ENCODE assay signal across 14 cellular contexts in the genomic region with DNA sequence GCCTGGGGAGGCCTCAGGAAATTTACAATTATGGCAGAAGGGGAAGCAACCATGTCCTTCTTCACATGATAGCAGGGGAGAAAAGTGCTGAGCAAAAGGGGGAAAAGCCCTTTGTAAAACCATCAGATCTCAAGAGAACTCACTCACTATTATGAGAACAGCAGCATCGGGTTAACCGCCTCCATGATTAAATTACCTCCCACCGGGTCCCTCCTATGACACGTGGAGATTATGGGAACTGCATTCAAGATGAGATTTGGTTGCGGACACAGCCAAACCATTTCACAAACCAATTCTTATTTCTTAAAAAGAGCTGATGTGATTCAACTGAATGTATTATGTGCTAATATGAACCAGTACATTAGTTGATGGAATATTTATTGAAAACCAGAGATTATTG.
"Had no signal": no experiment of that assay in that cellular context is flagged by ENCODE, and none has a peak within 500 bp of the region (broad histone marks: within the 10 kb centered on the region; RNA-seq: fewer than 3 reads in every experiment).

No MANE protein-coding gene starts in this region.

- ATAC-seq: body of pancreas; left colon; stimulated activated naive CD8-positive, alpha-beta T cell treated with anti-CD3 and anti-CD28 coated beads, Interleukin-15, amount 100 ng/mL, for 72 hours had no signal

- H3K4me3 ChIP-seq: body of pancreas, pancreas, thoracic aorta had no signal

- H3K9me3 ChIP-seq: body of pancreas, pancreas, thoracic aorta had no signal

- H3K27ac ChIP-seq: pancreas, thoracic aorta had no signal

- H3K4me3 Mint-ChIP-seq: activated B cell treated with CpG ODN at 0.5 μM for 24 hours; activated naive CD4-positive, alpha-beta T cell treated with anti-CD3 and anti-CD28 coated beads, Interleukin-2, amount 50 U/mL, for 24 hours; nephron; stimulated activated naive CD8-positive, alpha-beta T cell treated with anti-CD3 and anti-CD28 coated beads, Interleukin-15, amount 100 ng/mL, for 72 hours; T-helper 1 cell treated with Interleukin-12 subunit alpha and Interleukin-12 subunit beta and Interleukin-4 antibody, amounts not matched to agents 30 μg/mL and 1 μg/mL, for 36 hours had no signal

- H3K27me3 ChIP-seq: body of pancreas, pancreas had no signal

- DNase-seq: activated B cell treated with CpG ODN at 0.5 μM for 24 hours; activated CD4-positive, alpha-beta T cell treated with anti-CD3 and anti-CD28 coated beads, Interleukin-2, amount 50 U/mL, for 1 hour; body of pancreas; central memory CD4-positive, alpha-beta T cell; hypothalamus; left colon; mammary epithelial cell; pancreas; stimulated activated CD4-positive, alpha-beta T cell treated with anti-CD3 and anti-CD28 coated beads, Interleukin-4, amount 100 ng/mL, for 24 hours; stimulated activated naive CD8-positive, alpha-beta T cell treated with anti-CD3 and anti-CD28 coated beads, Interleukin-15, amount 100 ng/mL, for 72 hours had no signal

- H3K36me3 Mint-ChIP-seq: activated naive CD4-positive, alpha-beta T cell treated with anti-CD3 and anti-CD28 coated beads, Interleukin-2, amount 50 U/mL, for 24 hours had no signal

- H3K9me3 Mint-ChIP-seq: activated naive CD4-positive, alpha-beta T cell treated with anti-CD3 and anti-CD28 coated beads, Interleukin-2, amount 50 U/mL, for 24 hours; nephron; stimulated activated naive CD8-positive, alpha-beta T cell treated with anti-CD3 and anti-CD28 coated beads, Interleukin-15, amount 100 ng/mL, for 72 hours had no signal

- H3K36me3 ChIP-seq: pancreas, thoracic aorta had no signal

- H3K27me3 Mint-ChIP-seq: activated B cell treated with CpG ODN at 0.5 μM for 24 hours; activated naive CD4-positive, alpha-beta T cell treated with anti-CD3 and anti-CD28 coated beads, Interleukin-2, amount 50 U/mL, for 24 hours; stimulated activated naive CD8-positive, alpha-beta T cell treated with anti-CD3 and anti-CD28 coated beads, Interleukin-15, amount 100 ng/mL, for 72 hours had no signal

- H3K27ac Mint-ChIP-seq: activated B cell treated with CpG ODN at 0.5 μM for 24 hours; activated naive CD4-positive, alpha-beta T cell treated with anti-CD3 and anti-CD28 coated beads, Interleukin-2, amount 50 U/mL, for 24 hours; nephron; T-helper 1 cell treated with Interleukin-12 subunit alpha and Interleukin-12 subunit beta and Interleukin-4 antibody, amounts not matched to agents 30 μg/mL and 1 μg/mL, for 36 hours had no signal
